ENCODE assay signal across 1 cellular context in the genomic region with DNA sequence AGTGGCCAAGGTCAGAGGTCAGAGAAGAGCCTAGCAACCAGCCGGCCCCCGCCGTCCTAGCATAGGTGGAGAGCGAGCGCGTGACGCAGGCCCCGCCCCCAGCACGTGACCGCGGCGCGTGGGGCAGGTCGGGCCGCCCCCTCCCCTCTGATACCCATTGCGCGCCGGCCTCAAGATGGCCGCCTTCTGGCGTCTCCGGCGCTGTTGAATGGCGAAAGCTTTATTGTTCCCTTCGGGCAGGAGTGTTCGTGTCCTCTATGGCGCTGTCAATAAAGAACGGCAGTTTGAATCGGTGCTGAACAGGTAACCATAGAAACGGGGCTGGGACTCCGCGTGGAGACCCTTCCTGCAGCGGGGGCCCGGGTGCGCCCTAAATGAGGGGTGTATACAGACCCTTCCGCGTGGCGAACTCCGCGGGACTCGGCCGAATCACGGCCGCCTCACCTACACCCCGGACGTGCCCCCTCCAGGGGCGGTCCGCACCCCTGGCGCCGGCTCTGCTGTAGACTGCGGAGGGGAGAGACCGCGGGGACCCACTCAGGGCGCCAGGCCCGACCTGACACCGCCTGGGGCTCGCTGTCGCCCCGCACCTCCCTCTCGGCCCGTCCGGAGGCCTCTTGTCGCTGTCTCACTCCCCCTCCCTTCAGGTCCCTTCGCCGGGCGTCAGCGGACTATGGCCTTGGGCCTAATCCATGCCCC.
TF ChIP-seq lines count a peak whose summit lies in the region.

A gene with protein sequence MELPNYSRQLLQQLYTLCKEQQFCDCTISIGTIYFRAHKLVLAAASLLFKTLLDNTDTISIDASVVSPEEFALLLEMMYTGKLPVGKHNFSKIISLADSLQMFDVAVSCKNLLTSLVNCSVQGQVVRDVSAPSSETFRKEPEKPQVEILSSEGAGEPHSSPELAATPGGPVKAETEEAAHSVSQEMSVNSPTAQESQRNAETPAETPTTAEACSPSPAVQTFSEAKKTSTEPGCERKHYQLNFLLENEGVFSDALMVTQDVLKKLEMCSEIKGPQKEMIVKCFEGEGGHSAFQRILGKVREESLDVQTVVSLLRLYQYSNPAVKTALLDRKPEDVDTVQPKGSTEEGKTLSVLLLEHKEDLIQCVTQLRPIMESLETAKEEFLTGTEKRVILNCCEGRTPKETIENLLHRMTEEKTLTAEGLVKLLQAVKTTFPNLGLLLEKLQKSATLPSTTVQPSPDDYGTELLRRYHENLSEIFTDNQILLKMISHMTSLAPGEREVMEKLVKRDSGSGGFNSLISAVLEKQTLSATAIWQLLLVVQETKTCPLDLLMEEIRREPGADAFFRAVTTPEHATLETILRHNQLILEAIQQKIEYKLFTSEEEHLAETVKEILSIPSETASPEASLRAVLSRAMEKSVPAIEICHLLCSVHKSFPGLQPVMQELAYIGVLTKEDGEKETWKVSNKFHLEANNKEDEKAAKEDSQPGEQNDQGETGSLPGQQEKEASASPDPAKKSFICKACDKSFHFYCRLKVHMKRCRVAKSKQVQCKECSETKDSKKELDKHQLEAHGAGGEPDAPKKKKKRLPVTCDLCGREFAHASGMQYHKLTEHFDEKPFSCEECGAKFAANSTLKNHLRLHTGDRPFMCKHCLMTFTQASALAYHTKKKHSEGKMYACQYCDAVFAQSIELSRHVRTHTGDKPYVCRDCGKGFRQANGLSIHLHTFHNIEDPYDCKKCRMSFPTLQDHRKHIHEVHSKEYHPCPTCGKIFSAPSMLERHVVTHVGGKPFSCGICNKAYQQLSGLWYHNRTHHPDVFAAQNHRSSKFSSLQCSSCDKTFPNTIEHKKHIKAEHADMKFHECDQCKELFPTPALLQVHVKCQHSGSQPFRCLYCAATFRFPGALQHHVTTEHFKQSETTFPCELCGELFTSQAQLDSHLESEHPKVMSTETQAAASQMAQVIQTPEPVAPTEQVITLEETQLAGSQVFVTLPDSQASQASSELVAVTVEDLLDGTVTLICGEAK (plus strand): TSS at position 150 of the 699 bp plus-strand sequence. CDS start 38,098 bp downstream, outside the sequence.

TF ChIP-seq in endothelial cell of umbilical vein, 7 proteins besides CTCF, POLR2A, EP300 and RAD21:
- TF ChIP-seq FOS (IDR thresholded peaks at IDR 0.05; ENCODE audit: borderline replicate concordance, insufficient read depth, low read length) (no peak), EZH2 (IDR thresholded peaks at IDR 0.05; ENCODE audit: borderline replicate concordance, low read depth, low read length, severe bottlenecking) (no peak), MYC (IDR thresholded peaks at IDR 0.05; ENCODE audit: low read depth, low read length) (no peak), POLR2AphosphoS5 (IDR thresholded peaks at IDR 0.05; ENCODE audit: insufficient read depth, low read depth, low read length) (peak; percentile 88), GATA2 (IDR thresholded peaks at IDR 0.05; ENCODE audit: insufficient read depth, insufficient read length, low read depth, low read length) (no peak), JUN (IDR thresholded peaks at IDR 0.05; ENCODE audit: borderline replicate concordance, insufficient read depth, insufficient read length, low read depth) (no peak)
- TF ChIP-seq, protein P1, sequence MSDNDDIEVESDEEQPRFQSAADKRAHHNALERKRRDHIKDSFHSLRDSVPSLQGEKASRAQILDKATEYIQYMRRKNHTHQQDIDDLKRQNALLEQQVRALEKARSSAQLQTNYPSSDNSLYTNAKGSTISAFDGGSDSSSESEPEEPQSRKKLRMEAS (IDR thresholded peaks at IDR 0.05; ENCODE audit: insufficient read depth, insufficient read length), result peak; percentile 99
